In the genomic region with DNA sequence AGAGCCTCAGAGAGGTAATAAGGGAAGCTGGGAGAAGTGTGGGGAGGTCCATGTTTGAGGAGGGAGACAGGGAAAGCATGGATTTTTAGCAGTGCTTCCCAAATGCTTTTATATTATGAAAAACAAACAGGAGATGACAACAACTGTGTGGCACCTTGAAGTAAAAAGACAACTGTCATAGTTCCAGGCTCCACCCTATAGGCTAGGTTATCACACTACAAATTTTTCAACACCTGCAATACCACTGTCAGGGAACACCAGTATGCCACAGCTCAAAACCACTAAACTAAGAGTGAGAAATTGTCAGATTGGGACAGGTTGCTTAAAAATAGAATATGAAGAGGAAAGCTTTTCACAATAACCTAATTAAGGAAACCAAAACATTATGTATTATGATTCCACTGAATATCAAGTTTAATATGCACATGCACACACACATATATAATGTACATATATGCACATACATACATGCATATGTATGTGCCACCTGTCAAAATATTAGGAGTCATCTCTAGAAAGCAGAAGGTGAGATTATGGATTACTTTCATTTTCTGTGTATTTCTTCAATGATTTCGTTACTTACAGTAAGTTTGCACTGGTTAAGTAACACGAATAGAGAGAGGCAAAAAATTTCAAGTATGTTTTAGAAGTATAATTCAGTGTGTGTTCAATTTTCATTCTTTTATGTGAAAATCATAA, we compare ENCODE assay signal across 11 cellular contexts.
DNase-seq lines count a peak whose midpoint lies in the region; ATAC-seq and TF ChIP-seq lines count a peak whose summit lies in the region.
"Had no signal": no experiment of that assay in that cellular context is flagged by ENCODE, and none has a peak within 500 bp of the region (broad histone marks: within the 10 kb centered on the region; RNA-seq: fewer than 3 reads in every experiment).

No MANE protein-coding gene starts in this region.

- peak overlapping the region; percentile 51 for H3K9ac ChIP-seq in adipocyte (ENCODE audit: low read length)

- no peaks in the 10 kb centered on the region for H3K36me3 ChIP-seq in adipocyte (ENCODE audit: control insufficient read depth, insufficient read depth, low read length, severe bottlenecking)
- no peaks in the 10 kb centered on the region for H3K36me3 ChIP-seq in body of pancreas (replicated peaks in 1 of 2; ENCODE audit: insufficient read depth in 1 of 2, low read depth in 2 of 2)
- no peaks in the 10 kb centered on the region for H3K36me3 ChIP-seq in HAP-1 (replicated peaks)

- WGBS in body of pancreas, 2 donors, result 53 to 72% methylated on average over 2 of the region's 2 CpGs

- peaks cover 0 to 1% (median 0%) of the 10 kb centered on the region in 3 donors for H3K27me3 Mint-ChIP-seq in CD14-positive monocyte (ENCODE audit: low read depth in 3 of 3)

- H3K27me3 ChIP-seq in adipocyte (replicated peaks; ENCODE audit: control insufficient read depth, insufficient read depth, low read length) (no peaks in the 10 kb centered on the region), body of pancreas (no peaks in the 10 kb centered on the region), HAP-1 (ENCODE audit: low read depth) (no peaks in the 10 kb centered on the region)

- H3K36me3 Mint-ChIP-seq in CD14-positive monocyte, result no peaks in the 10 kb centered on the region

- DNase-seq in CD14-positive monocyte (ENCODE audit: low spot score) (no peak), adipocyte (ENCODE audit: low read depth) (peak; percentile 4), body of pancreas (no peak), HAP-1 (ENCODE audit: low spot score in 2 of 2) (no peak), epidermal melanocyte (ENCODE audit: insufficient read length, low spot score) (no peak), NCI-H2081 (lab: John Stamatoyannopoulos, UW) (no peak)

- in situ Hi-C loops in HAP-1 (cut with MboI; ENCODE audit: low sequenced_read_pairs), result no loop called here

- H3K4me1 ChIP-seq in adipocyte (ENCODE audit: control insufficient read depth, insufficient read depth, low read length) (peaks cover 24% of the 10 kb centered on the region), body of pancreas (no peaks in the 10 kb centered on the region), HAP-1 (no peaks in the 10 kb centered on the region)

- H3K4me3 Mint-ChIP-seq in CD14-positive monocyte, result peak overlapping the region; percentile 7 to 72

- H3K27ac ChIP-seq in body of pancreas, result no peak overlapping the region
- H3K27ac ChIP-seq: C4-2B, epithelial cell of prostate, VCaP had no signal

- H3K9me3 Mint-ChIP-seq in CD14-positive monocyte, result peaks cover 0 to 9% (median 3%) of the 10 kb centered on the region in 7 donors

- intact Hi-C loops in CD14-positive monocyte (cut with micrococcal nuclease) (no loop called here), body of pancreas (cut with DNase I) (no loop called here)

- peak overlapping the region; percentile 77 for H3K4me3 ChIP-seq in adipocyte (ENCODE audit: low read length)
- H3K4me3 ChIP-seq in body of pancreas, result no peak overlapping the region
- H3K4me3 ChIP-seq in HAP-1, result no peak overlapping the region

- no peak for TF ChIP-seq POLR2A in body of pancreas (IDR thresholded peaks at IDR 0.05)

- ATAC-seq in GM19372 (IDR thresholded peaks at IDR 0.05; ENCODE audit: low read depth, unreplicated experiment), result peak; percentile 87
- peak; percentile 96 for ATAC-seq in HG03097 (IDR thresholded peaks at IDR 0.05; ENCODE audit: low FRiP score, unreplicated experiment)
- ATAC-seq in body of pancreas, result no peak

- TF ChIP-seq CTCF in CD14-positive monocyte (IDR thresholded peaks at IDR 0.05) (no peak), body of pancreas (IDR thresholded peaks at IDR 0.05) (no peak)

- peaks cover 13% of the 10 kb centered on the region for H3K4me1 Mint-ChIP-seq in CD14-positive monocyte

- no peaks in the 10 kb centered on the region for H3K9me3 ChIP-seq in adipocyte (ENCODE audit: control insufficient read depth, low read length)
- H3K9me3 ChIP-seq in body of pancreas, result no peaks in the 10 kb centered on the region
- H3K9me3 ChIP-seq in HAP-1, result no peaks in the 10 kb centered on the region

- H3K27ac Mint-ChIP-seq in CD14-positive monocyte, result peak overlapping the region in 2 of 7 donors; percentile 20 to 27
